1 cellular context compared by ENCODE assay signal in genomic region chr10:71766717-71767419, GRCh38.
TF ChIP-seq lines count a peak whose summit lies in the region.

No MANE protein-coding gene starts in this region.

TF ChIP-seq in SK-N-SH, 30 proteins besides CTCF, POLR2A, EP300 and RAD21 (continued from another document):
- peak; percentile 47; the same call in 1 of the 2 replicates for TF ChIP-seq POLR2AphosphoS5 (IDR thresholded peaks at IDR 0.05; ENCODE audit: low read depth, low read length)
- TF ChIP-seq FOSL2 (IDR thresholded peaks at IDR 0.05; ENCODE audit: borderline replicate concordance, low read depth), result peak; percentile 90
